16 cellular contexts compared by ENCODE assay signal in the genomic region with DNA sequence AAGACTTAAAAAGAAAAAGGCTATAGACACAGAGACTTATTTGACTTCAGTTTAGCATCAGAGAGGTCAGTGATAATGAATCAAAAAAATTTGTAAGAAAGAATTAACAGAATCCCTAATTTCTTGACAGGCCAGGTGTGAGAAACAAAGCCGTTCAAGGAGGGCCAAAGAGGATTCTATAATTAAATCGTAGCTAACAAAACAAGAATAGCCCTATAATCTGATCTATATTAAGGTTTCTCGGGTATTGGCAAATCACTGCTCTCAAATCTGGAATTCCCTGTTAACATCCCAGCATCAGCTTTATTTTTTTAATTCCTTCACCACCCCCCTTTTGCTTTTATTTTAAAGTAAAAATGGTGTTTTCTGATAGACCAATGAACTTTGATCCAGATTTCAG.
"Had no signal": no experiment of that assay in that cellular context is flagged by ENCODE, and none has a peak within 500 bp of the region (broad histone marks: within the 10 kb centered on the region; RNA-seq: fewer than 3 reads in every experiment).

No MANE protein-coding gene starts in this region.

- ATAC-seq: foreskin keratinocyte, left lobe of liver, T-cell had no signal

- H3K27me3 Mint-ChIP-seq: activated B cell treated with CpG ODN at 0.5 μM for 24 hours; activated CD4-positive, alpha-beta T cell treated with anti-CD3 and anti-CD28 coated beads, Interleukin-2, amount 10 ng/mL, durations not matched to agents 24 days and 14 days; activated naive CD8-positive, alpha-beta T cell treated with anti-CD3 and anti-CD28 coated beads, Interleukin-2, amount 10 ng/mL, durations not matched to agents 7 days and 5 days; T-cell had no signal

- H3K9me3 Mint-ChIP-seq: activated B cell treated with CpG ODN at 0.5 μM for 24 hours; activated CD4-positive, alpha-beta T cell treated with anti-CD3 and anti-CD28 coated beads, Interleukin-2, amount 10 ng/mL, durations not matched to agents 24 days and 14 days; activated naive CD8-positive, alpha-beta T cell treated with anti-CD3 and anti-CD28 coated beads, Interleukin-2, amount 10 ng/mL, durations not matched to agents 7 days and 5 days; nephron; T-cell had no signal

- H3K27ac Mint-ChIP-seq: activated B cell treated with CpG ODN at 0.5 μM for 24 hours; activated CD4-positive, alpha-beta T cell treated with anti-CD3 and anti-CD28 coated beads, Interleukin-2, amount 10 ng/mL, durations not matched to agents 24 days and 14 days; activated naive CD8-positive, alpha-beta T cell treated with anti-CD3 and anti-CD28 coated beads, Interleukin-2, amount 10 ng/mL, durations not matched to agents 7 days and 5 days; T-cell had no signal

- H3K27ac ChIP-seq: foreskin keratinocyte, ovary, SK-N-MC, transverse colon had no signal

- DNase-seq: activated B cell treated with CpG ODN at 0.5 μM for 24 hours; activated CD4-positive, alpha-beta T cell treated with anti-CD3 and anti-CD28 coated beads, Interleukin-2, amount 10 ng/mL, durations not matched to agents 24 days and 14 days; activated effector memory CD4-positive, alpha-beta T cell treated with anti-CD3 and anti-CD28 coated beads, Interleukin-2, amount 50 U/mL, for 16 hours; activated naive CD8-positive, alpha-beta T cell treated with anti-CD3 and anti-CD28 coated beads, Interleukin-2, amount 10 ng/mL, durations not matched to agents 7 days and 5 days; activated T-cell treated with anti-CD3 and anti-CD28 coated beads for 4 hours; aorta; foreskin keratinocyte; head of caudate nucleus; ovary; retina; T-cell; transverse colon had no signal

- H3K4me3 ChIP-seq: ovary, SK-N-MC, skin epidermis, transverse colon had no signal

- H3K36me3 ChIP-seq: ovary had no signal

- H3K9me3 ChIP-seq: ovary, transverse colon had no signal

- H3K27me3 ChIP-seq: foreskin keratinocyte, ovary, transverse colon had no signal

- H3K4me3 Mint-ChIP-seq: activated B cell treated with CpG ODN at 0.5 μM for 24 hours; activated CD4-positive, alpha-beta T cell treated with anti-CD3 and anti-CD28 coated beads, Interleukin-2, amount 10 ng/mL, durations not matched to agents 24 days and 14 days; activated naive CD8-positive, alpha-beta T cell treated with anti-CD3 and anti-CD28 coated beads, Interleukin-2, amount 10 ng/mL, durations not matched to agents 7 days and 5 days; nephron; T-cell had no signal
